Comparison of ENCODE assay signal across 8 cellular contexts in genomic region chr6:27630727-27631613, GRCh38.
DNase-seq lines count a peak whose midpoint lies in the region; FAIRE-seq lines count a peak whose summit lies in the region.

No MANE protein-coding gene starts in this region.

- no peaks in the 10 kb centered on the region for H3K9me3 ChIP-seq in iPS DF 6.9 (ENCODE audit: control insufficient read depth, insufficient read depth, low read length)

- DNase-seq in activated CD4-positive, alpha-beta T cell treated with anti-CD3 and anti-CD28 coated beads for 24 hours (ENCODE audit: low read depth in 2 of 2) = peak; percentile 16 to 57
- DNase-seq in activated CD4-positive, alpha-beta T cell treated with anti-CD3 and anti-CD28 coated beads, Interleukin-2, amount 50 U/mL, for 4 hours = no peak
- DNase-seq in NCI-H2171 (lab: John Stamatoyannopoulos, UW) (peak; percentile 57), iPS DF 6.9 (ENCODE audit: low read depth, low spot score) (no peak), urothelium cell line (ENCODE audit: low spot score) (no peak), NAMALWA (ENCODE audit: low spot score) (no peak)
- peak; percentile 24 for DNase-seq in activated naive CD4-positive, alpha-beta T cell treated with anti-CD3 and anti-CD28 coated beads, Interleukin-2, amount 50 U/mL, for 16 hours
- peak; percentile 50 to 80 for DNase-seq in stimulated activated CD4-positive, alpha-beta T cell treated with anti-CD3 and anti-CD28 coated beads, Interleukin-2, amount 100 ng/mL, for 24 hours

- H3K27me3 ChIP-seq in iPS DF 6.9 (ENCODE audit: control insufficient read depth, insufficient read depth, low read length) = no peaks in the 10 kb centered on the region

- no peaks in the 10 kb centered on the region for H3K36me3 ChIP-seq in iPS DF 6.9 (ENCODE audit: control insufficient read depth, insufficient read depth, low read length)

- no peak for FAIRE-seq in urothelium cell line (lab: Jason Lieb, UNC)

- no peaks in the 10 kb centered on the region for H3K4me1 ChIP-seq in iPS DF 6.9 (ENCODE audit: control insufficient read depth, insufficient read depth, low read length)

- no peak overlapping the region for H3K27ac ChIP-seq in iPS DF 6.9 (ENCODE audit: low read length)

- peak overlapping the region; percentile 88; the same call in 1 of the 2 replicates for H3K4me3 ChIP-seq in iPS DF 6.9 (ENCODE audit: low read length)

- no CpG with 5 or more reads among the region's 51 CpGs for WGBS in iPS DF 6.9 (ENCODE audit: insufficient coverage, insufficient read length)

Comparison
In these comparisons a context has a peak if more than half of its experiments do, and no peak if none do; other contexts are left out.
1. DNase-seq: peak in activated CD4-positive, alpha-beta T cell treated with anti-CD3 and anti-CD28 coated beads for 24 hours (2 of 2), NCI-H2171 (single experiment), activated naive CD4-positive, alpha-beta T cell treated with anti-CD3 and anti-CD28 coated beads, Interleukin-2, amount 50 U/mL, for 16 hours (single experiment) and stimulated activated CD4-positive, alpha-beta T cell treated with anti-CD3 and anti-CD28 coated beads, Interleukin-2, amount 100 ng/mL, for 24 hours (2 of 2); none in activated CD4-positive, alpha-beta T cell treated with anti-CD3 and anti-CD28 coated beads, Interleukin-2, amount 50 U/mL, for 4 hours (0 of 2), iPS DF 6.9 (single experiment), urothelium cell line (single experiment) and NAMALWA (single experiment).